ENCODE assay signal across 15 cellular contexts in genomic region chr11:1205987-1206331, GRCh38. TPM values are rescaled to one million over a fixed set of nuclear protein-coding genes. Genes with fewer than 3 reads are reported as not detected.
"Had no signal": no experiment of that assay in that cellular context is flagged by ENCODE, and none has a peak within 500 bp of the region (broad histone marks: within the 10 kb centered on the region; RNA-seq: fewer than 3 reads in every experiment).

No MANE protein-coding gene starts in this region.

- H3K9ac ChIP-seq: parathyroid adenoma had no signal

- H3K9me3 Mint-ChIP-seq: activated CD4-positive, alpha-beta memory T cell treated with anti-CD3 and anti-CD28 coated beads, Interleukin-2, amount 10 ng/mL, durations not matched to agents 7 days and 5 days had no signal

- H3K36me3 Mint-ChIP-seq: stimulated activated effector memory CD8-positive, alpha-beta T cell treated with anti-CD3 and anti-CD28 coated beads, Interleukin-12 subunit alpha, Interleukin-12 subunit beta, amount 100 ng/mL, for 72 hours had no signal

- H3K36me3 ChIP-seq: tibial nerve had no signal

- H3K4me2 ChIP-seq: smooth muscle cell had no signal

- H3K4me3 Mint-ChIP-seq: activated CD4-positive, alpha-beta memory T cell treated with anti-CD3 and anti-CD28 coated beads, Interleukin-2, amount 10 ng/mL, durations not matched to agents 7 days and 5 days; activated CD4-positive, alpha-beta T cell treated with anti-CD3 and anti-CD28 coated beads for 36 hours; activated T-helper 1 cell treated with anti-CD3 and anti-CD28 coated beads, Interleukin-12 subunit alpha, Interleukin-12 subunit beta, Interleukin-2, Interleukin-4 antibody, amounts not matched to agents 30 ng/mL and 10 ng/mL and 1 ng/mL, durations not matched to agents 14 hours and 24 hours and 36 hours; nephron; stimulated activated effector memory CD8-positive, alpha-beta T cell treated with anti-CD3 and anti-CD28 coated beads, Interleukin-12 subunit alpha, Interleukin-12 subunit beta, amount 100 ng/mL, for 72 hours had no signal

- H3K4me3 ChIP-seq: smooth muscle cell, tibial nerve had no signal

- H3K27ac Mint-ChIP-seq: activated CD4-positive, alpha-beta memory T cell treated with anti-CD3 and anti-CD28 coated beads, Interleukin-2, amount 10 ng/mL, durations not matched to agents 7 days and 5 days; activated CD4-positive, alpha-beta T cell treated with anti-CD3 and anti-CD28 coated beads for 36 hours; activated T-helper 1 cell treated with anti-CD3 and anti-CD28 coated beads, Interleukin-12 subunit alpha, Interleukin-12 subunit beta, Interleukin-2, Interleukin-4 antibody, amounts not matched to agents 30 ng/mL and 10 ng/mL and 1 ng/mL, durations not matched to agents 14 hours and 24 hours and 36 hours; nephron; stimulated activated effector memory CD8-positive, alpha-beta T cell treated with anti-CD3 and anti-CD28 coated beads, Interleukin-12 subunit alpha, Interleukin-12 subunit beta, amount 100 ng/mL, for 72 hours had no signal

- ATAC-seq: activated CD4-positive, alpha-beta T cell treated with anti-CD3 and anti-CD28 coated beads for 36 hours; activated naive CD4-positive, alpha-beta T cell treated with anti-CD3 and anti-CD28 coated beads, Interleukin-2, amount 50 U/mL, for 72 hours; stimulated activated effector memory CD8-positive, alpha-beta T cell treated with anti-CD3 and anti-CD28 coated beads, Interleukin-12 subunit alpha, Interleukin-12 subunit beta, amount 100 ng/mL, for 72 hours had no signal

- H3K4me1 ChIP-seq: parathyroid adenoma had no signal

- H3K4me1 Mint-ChIP-seq: activated CD4-positive, alpha-beta memory T cell treated with anti-CD3 and anti-CD28 coated beads, Interleukin-2, amount 10 ng/mL, durations not matched to agents 7 days and 5 days; activated CD4-positive, alpha-beta T cell treated with anti-CD3 and anti-CD28 coated beads for 36 hours; nephron; stimulated activated effector memory CD8-positive, alpha-beta T cell treated with anti-CD3 and anti-CD28 coated beads, Interleukin-12 subunit alpha, Interleukin-12 subunit beta, amount 100 ng/mL, for 72 hours had no signal

- H2AFZ ChIP-seq: parathyroid adenoma had no signal

- DNase-seq: activated CD4-positive, alpha-beta memory T cell treated with anti-CD3 and anti-CD28 coated beads, Interleukin-2, amount 10 ng/mL, durations not matched to agents 7 days and 5 days; activated CD4-positive, alpha-beta T cell treated with anti-CD3 and anti-CD28 coated beads for 36 hours; activated CD8-positive, alpha-beta memory T cell treated with anti-CD3 and anti-CD28 coated beads, Interleukin-2, amount 50 U/mL, for 48 hours; cerebellar nuclear complex; dermis blood vessel endothelial cell; hypothalamus; retina; T-helper 9 cell had no signal

- H3K27ac ChIP-seq: parathyroid adenoma, tibial nerve had no signal

- H3K27me3 Mint-ChIP-seq: activated CD4-positive, alpha-beta memory T cell treated with anti-CD3 and anti-CD28 coated beads, Interleukin-2, amount 10 ng/mL, durations not matched to agents 7 days and 5 days had no signal

RNA-seq across cellular contexts. Expression of gene MUC5B, which starts 16.9 kb away (rescaled TPM):
- total RNA-seq: activated CD4-positive, alpha-beta memory T cell treated with anti-CD3 and anti-CD28 coated beads, Interleukin-2, amount 10 ng/mL, durations not matched to agents 7 days and 5 days; activated CD4-positive, alpha-beta T cell treated with anti-CD3 and anti-CD28 coated beads for 36 hours; activated naive CD4-positive, alpha-beta T cell treated with anti-CD3 and anti-CD28 coated beads, Interleukin-2, amount 50 U/mL, for 72 hours; activated T-helper 1 cell treated with anti-CD3 and anti-CD28 coated beads, Interleukin-12 subunit alpha, Interleukin-12 subunit beta, Interleukin-2, Interleukin-4 antibody, amounts not matched to agents 30 ng/mL and 10 ng/mL and 1 ng/mL, durations not matched to agents 14 hours and 24 hours and 36 hours; dermis blood vessel endothelial cell; smooth muscle cell had no signal
- polyA plus RNA-seq: smooth muscle cell had no signal

RNA-seq across cellular contexts. Expression of gene MUC5AC, which starts 48.2 kb away (rescaled TPM):
- total RNA-seq: activated CD4-positive, alpha-beta memory T cell treated with anti-CD3 and anti-CD28 coated beads, Interleukin-2, amount 10 ng/mL, durations not matched to agents 7 days and 5 days; activated CD4-positive, alpha-beta T cell treated with anti-CD3 and anti-CD28 coated beads for 36 hours; activated naive CD4-positive, alpha-beta T cell treated with anti-CD3 and anti-CD28 coated beads, Interleukin-2, amount 50 U/mL, for 72 hours; activated T-helper 1 cell treated with anti-CD3 and anti-CD28 coated beads, Interleukin-12 subunit alpha, Interleukin-12 subunit beta, Interleukin-2, Interleukin-4 antibody, amounts not matched to agents 30 ng/mL and 10 ng/mL and 1 ng/mL, durations not matched to agents 14 hours and 24 hours and 36 hours; dermis blood vessel endothelial cell; smooth muscle cell; tibial nerve had no signal
- polyA plus RNA-seq: smooth muscle cell had no signal
